3 cellular contexts compared by ENCODE assay signal in the genomic region with DNA sequence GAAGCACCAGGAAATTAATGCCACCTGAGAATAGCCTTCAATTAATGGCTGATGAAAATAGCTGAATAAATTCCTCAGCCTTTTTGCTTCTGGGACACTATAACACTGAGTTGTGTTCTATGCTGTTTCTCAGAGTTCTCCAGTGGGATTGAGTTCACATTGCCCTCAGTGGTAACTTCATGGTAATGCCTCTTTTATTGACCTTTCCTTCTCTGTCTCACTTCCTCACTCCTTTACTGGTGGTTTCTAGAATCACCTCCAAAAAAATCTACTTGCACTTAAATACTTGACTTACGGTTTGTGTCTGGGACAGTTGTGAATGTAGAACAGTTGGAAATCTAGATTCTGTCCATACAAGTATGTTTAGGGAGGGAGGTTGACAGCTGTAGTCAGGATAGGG.
"Had no signal": no experiment of that assay in that cellular context is flagged by ENCODE, and none has a peak within 500 bp of the region (broad histone marks: within the 10 kb centered on the region; RNA-seq: fewer than 3 reads in every experiment).

No MANE protein-coding gene starts in this region.

- H3K4me3 ChIP-seq: GM12878 had no signal

- ATAC-seq: GM12878 had no signal

- DNase-seq: GDM1, GF-D8 had no signal
